In genomic region chr6:21856844-21857243, GRCh38 we compare ENCODE assay signal across 1 cellular context.
TF ChIP-seq lines count a peak whose summit lies in the region.

No MANE protein-coding gene starts in this region.

TF ChIP-seq in GM12878, 131 proteins besides CTCF, POLR2A, EP300 and RAD21 (continued from another document):
- TF ChIP-seq CEBPZ (IDR thresholded peaks at IDR 0.05; ENCODE audit: low read depth, low read length) = no peak
- no peak for TF ChIP-seq BRCA1 (IDR thresholded peaks at IDR 0.05; ENCODE audit: low read depth, low read length)
- no peak for TF ChIP-seq RCOR1 (conservative IDR thresholded peaks at IDR 0.05; ENCODE audit: low read depth, low read length)
- TF ChIP-seq SP1 (IDR thresholded peaks at IDR 0.05; ENCODE audit: low read depth, low read length) = no peak
